Comparison of ENCODE assay signal across 17 cellular contexts in genomic region chr9:111514967-111515366, GRCh38. TPM values are rescaled to one million over a fixed set of nuclear protein-coding genes. Genes with fewer than 3 reads are reported as not detected.
DNase-seq lines count a peak whose midpoint lies in the region; ATAC-seq, FAIRE-seq and TF ChIP-seq lines count a peak whose summit lies in the region.
"Had no signal": no experiment of that assay in that cellular context is flagged by ENCODE, and none has a peak within 500 bp of the region (broad histone marks: within the 10 kb centered on the region; RNA-seq: fewer than 3 reads in every experiment).

No MANE protein-coding gene starts in this region.

- H3K14ac ChIP-seq in H1 (ENCODE audit: insufficient read length): no peak overlapping the region

- TF ChIP-seq CTCF in PC-3 (conservative IDR thresholded peaks at IDR 0.05; ENCODE audit: low read depth, low read length): no peak
- TF ChIP-seq CTCF in H1 (IDR thresholded peaks at IDR 0.05; ENCODE audit: control extremely low read depth in 1 of 3, insufficient read depth in 1 of 3, low read depth in 1 of 3, low read length in 3 of 3): no peak
- TF ChIP-seq CTCF in sigmoid colon (IDR thresholded peaks at IDR 0.05): no peak

- H3K23ac ChIP-seq in H1 (ENCODE audit: insufficient read length): no peak overlapping the region

- no peak overlapping the region; the same call in 1 of the 2 replicates for H2BK12ac ChIP-seq in H1 (ENCODE audit: low read depth, low read length)

- DNase-seq in activated CD4-positive, alpha-beta T cell treated with anti-CD3 and anti-CD28 coated beads for 36 hours: no peak
- no peak for DNase-seq in activated CD4-positive, alpha-beta T cell treated with anti-CD3 and anti-CD28 coated beads, Interleukin-2, amount 50 U/mL, for 1 hour
- peak; percentile 9 for DNase-seq in PC-3
- no peak for DNase-seq in H1 (ENCODE audit: low read depth in 1 of 2, low spot score in 2 of 2)
- no peak for DNase-seq in stimulated activated effector memory CD8-positive, alpha-beta T cell treated with anti-CD3 and anti-CD28 coated beads, Interleukin-12 subunit alpha, Interleukin-12 subunit beta, amount 100 ng/mL, for 72 hours (ENCODE audit: low spot score in 2 of 2)
- no peak for DNase-seq in sigmoid colon
- DNase-seq: Caco-2; CD8-positive, alpha-beta T cell; DND-41; GDM1; GOT3 had no signal

- H3K36me3 Mint-ChIP-seq in activated CD4-positive, alpha-beta T cell treated with anti-CD3 and anti-CD28 coated beads for 36 hours (ENCODE audit: low read depth): peaks cover 2% of the 10 kb centered on the region
- no peaks in the 10 kb centered on the region for H3K36me3 Mint-ChIP-seq in stimulated activated effector memory CD8-positive, alpha-beta T cell treated with anti-CD3 and anti-CD28 coated beads, Interleukin-12 subunit alpha, Interleukin-12 subunit beta, amount 100 ng/mL, for 72 hours
- H3K36me3 Mint-ChIP-seq: CD8-positive, alpha-beta T cell had no signal

- H2BK20ac ChIP-seq in H1 (ENCODE audit: low read length): no peak overlapping the region; the same call in 1 of the 2 replicates

- no peak overlapping the region for H3K4me2 ChIP-seq in PC-3 (ENCODE audit: low read length)
- H3K4me2 ChIP-seq in H1 (ENCODE audit: insufficient read depth in 1 of 2, low read depth in 2 of 2, low read length in 2 of 2): no peak overlapping the region

- H3K27ac Mint-ChIP-seq in activated CD4-positive, alpha-beta T cell treated with anti-CD3 and anti-CD28 coated beads for 36 hours: no peak overlapping the region
- H3K27ac Mint-ChIP-seq in stimulated activated effector memory CD8-positive, alpha-beta T cell treated with anti-CD3 and anti-CD28 coated beads, Interleukin-12 subunit alpha, Interleukin-12 subunit beta, amount 100 ng/mL, for 72 hours: no peak overlapping the region
- H3K27ac Mint-ChIP-seq: CD14-positive monocyte; CD8-positive, alpha-beta T cell had no signal

- H3K9me3 Mint-ChIP-seq in activated CD4-positive, alpha-beta T cell treated with anti-CD3 and anti-CD28 coated beads for 36 hours (ENCODE audit: low read depth): peaks cover 6% of the 10 kb centered on the region
- H3K9me3 Mint-ChIP-seq in stimulated activated effector memory CD8-positive, alpha-beta T cell treated with anti-CD3 and anti-CD28 coated beads, Interleukin-12 subunit alpha, Interleukin-12 subunit beta, amount 100 ng/mL, for 72 hours: peaks cover 3% of the 10 kb centered on the region

- POLR2A ChIA-PET in activated CD4-positive, alpha-beta T cell treated with anti-CD3 and anti-CD28 coated beads for 36 hours (lab: Charles Lee): no interaction called here
- POLR2A ChIA-PET in PC-3 (lab: Charles Lee; ENCODE audit: unreplicated experiment): no interaction called here
- POLR2A ChIA-PET in H1 (lab: Charles Lee; ENCODE audit: partially characterized antibody): no interaction called here

- no peak overlapping the region for H3K4me3 Mint-ChIP-seq in activated CD4-positive, alpha-beta T cell treated with anti-CD3 and anti-CD28 coated beads for 36 hours
- H3K4me3 Mint-ChIP-seq in stimulated activated effector memory CD8-positive, alpha-beta T cell treated with anti-CD3 and anti-CD28 coated beads, Interleukin-12 subunit alpha, Interleukin-12 subunit beta, amount 100 ng/mL, for 72 hours: no peak overlapping the region
- H3K4me3 Mint-ChIP-seq: CD14-positive monocyte; CD8-positive, alpha-beta T cell had no signal

- ATAC-seq in activated CD4-positive, alpha-beta T cell treated with anti-CD3 and anti-CD28 coated beads for 36 hours: peak; percentile 74
- no peak for ATAC-seq in PC-3
- peak; percentile 78 for ATAC-seq in stimulated activated effector memory CD8-positive, alpha-beta T cell treated with anti-CD3 and anti-CD28 coated beads, Interleukin-12 subunit alpha, Interleukin-12 subunit beta, amount 100 ng/mL, for 72 hours
- no peak for ATAC-seq in HG03045 (IDR thresholded peaks at IDR 0.05; ENCODE audit: unreplicated experiment)
- ATAC-seq: CD8-positive, alpha-beta T cell had no signal

- H3K27ac ChIP-seq in PC-3 (ENCODE audit: low read length) (no peak overlapping the region), H1 (ENCODE audit: low read depth, low read length) (no peak overlapping the region), sigmoid colon (no peak overlapping the region)

- no peak overlapping the region for H3K18ac ChIP-seq in H1 (ENCODE audit: extremely low read depth, low read length)

- H3K4me1 Mint-ChIP-seq in activated CD4-positive, alpha-beta T cell treated with anti-CD3 and anti-CD28 coated beads for 36 hours: peaks cover 2% of the 10 kb centered on the region
- peaks cover 4% of the 10 kb centered on the region for H3K4me1 Mint-ChIP-seq in stimulated activated effector memory CD8-positive, alpha-beta T cell treated with anti-CD3 and anti-CD28 coated beads, Interleukin-12 subunit alpha, Interleukin-12 subunit beta, amount 100 ng/mL, for 72 hours
- H3K4me1 Mint-ChIP-seq: CD14-positive monocyte had no signal

- H3K9me2 ChIP-seq in PC-3 (replicated peaks; ENCODE audit: low read length): no peaks in the 10 kb centered on the region

- H3K9me3 ChIP-seq in PC-3 (ENCODE audit: low read length) (no peaks in the 10 kb centered on the region), H1 (ENCODE audit: insufficient read depth in 2 of 2, low read depth in 1 of 2, low read length in 1 of 2) (peaks cover 4 to 14% of the 10 kb centered on the region in 2 experiments; a peak in 2 of 4 replicates), sigmoid colon (no peaks in the 10 kb centered on the region)
- H3K9me3 ChIP-seq: Caco-2, HAP-1 had no signal

- CTCF ChIA-PET in activated CD4-positive, alpha-beta T cell treated with anti-CD3 and anti-CD28 coated beads for 36 hours (lab: Charles Lee): no interaction called here
- CTCF ChIA-PET in PC-3 (lab: Charles Lee): no interaction called here
- CTCF ChIA-PET in H1 (lab: Charles Lee; ENCODE audit: partially characterized antibody): interaction anchor here (1.7 kb wide), 1 partner anchor 10 kb away, joined by 4 read pairs; the partner anchor contains the start of gene ZNF483

- no peaks in the 10 kb centered on the region for H4K20me1 ChIP-seq in PC-3 (ENCODE audit: low read length)
- no peaks in the 10 kb centered on the region for H4K20me1 ChIP-seq in H1 (replicated peaks in 1 of 2; ENCODE audit: control insufficient read depth in 1 of 2, insufficient read depth in 2 of 2, low read length in 2 of 2)

- BruUV-seq in PC-3 (replicated peaks; lab: Mats Ljungman, UMichigan): no TSS peak

- no peaks in the 10 kb centered on the region for H3K23me2 ChIP-seq in H1 (ENCODE audit: low read depth, low read length)

- H3K56ac ChIP-seq in H1 (replicated peaks; ENCODE audit: insufficient read length, low read depth, low read length): no peak overlapping the region

- no peaks in the 10 kb centered on the region for H3K4me1 ChIP-seq in PC-3 (ENCODE audit: insufficient read depth, low read length)
- H3K4me1 ChIP-seq in H1 (replicated peaks in 1 of 4; ENCODE audit: control insufficient read depth in 3 of 4, insufficient read depth in 4 of 4, low read length in 3 of 4): no peaks in the 10 kb centered on the region
- no peaks in the 10 kb centered on the region for H3K4me1 ChIP-seq in sigmoid colon
- H3K4me1 ChIP-seq: Caco-2 had no signal

- no peak overlapping the region for H3K9ac ChIP-seq in PC-3 (ENCODE audit: low read length)
- no peak overlapping the region for H3K9ac ChIP-seq in H1 (replicated peaks in 1 of 4; ENCODE audit: extremely low read depth in 1 of 4, low read depth in 3 of 4, low read length in 3 of 4)

- no peak overlapping the region for H3K4me3 ChIP-seq in PC-3 (ENCODE audit: low read length)
- no peak overlapping the region for H3K4me3 ChIP-seq in H1 (ENCODE audit: extremely low read depth in 1 of 4, insufficient read depth in 2 of 4, low read depth in 3 of 4, low read length in 4 of 4)
- no peak overlapping the region for H3K4me3 ChIP-seq in sigmoid colon
- H3K4me3 ChIP-seq: HAP-1 had no signal

- FAIRE-seq in H1 (lab: Jason Lieb, UNC): no peak
- FAIRE-seq: GM12892, GM19239, HTR-8/SVneo had no signal

- intact Hi-C loops in activated CD4-positive, alpha-beta T cell treated with anti-CD3 and anti-CD28 coated beads for 36 hours (cut with DNase I, micrococcal nuclease): no loop called here
- intact Hi-C loops in PC-3 (cut with micrococcal nuclease) (no loop called here), sigmoid colon (cut with DNase I) (no loop called here)

- H3K79me2 ChIP-seq in PC-3 (ENCODE audit: low read length): no peaks in the 10 kb centered on the region
- H3K79me2 ChIP-seq in H1 (ENCODE audit: control insufficient read depth in 1 of 2, insufficient read depth in 2 of 2, low read length in 2 of 2): no peaks in the 10 kb centered on the region

- H2AK5ac ChIP-seq in H1 (ENCODE audit: low read depth, low read length): no peak overlapping the region; the same call in 1 of the 2 replicates

- no peak overlapping the region for H2BK15ac ChIP-seq in H1 (ENCODE audit: low read length)

- no peak for TF ChIP-seq RAD21 in H1 (IDR thresholded peaks at IDR 0.05 in 1 of 2, conservative IDR thresholded peaks at IDR 0.05 in 1 of 2; ENCODE audit: low read depth in 2 of 2, low read length in 2 of 2)

- H3K27me3 ChIP-seq in PC-3 (ENCODE audit: low read length) (no peaks in the 10 kb centered on the region), H1 (replicated peaks in 1 of 4; ENCODE audit: control insufficient read depth in 3 of 4, extremely low read depth in 1 of 4, insufficient read depth in 3 of 4, low read length in 3 of 4) (no peaks in the 10 kb centered on the region), sigmoid colon (no peaks in the 10 kb centered on the region)

- no peaks in the 10 kb centered on the region for H3K27me3 Mint-ChIP-seq in activated CD4-positive, alpha-beta T cell treated with anti-CD3 and anti-CD28 coated beads for 36 hours

- no peak overlapping the region for H4K5ac ChIP-seq in H1 (ENCODE audit: insufficient read length, low read depth, low read length)

- no peak overlapping the region for H3K4ac ChIP-seq in H1 (replicated peaks; ENCODE audit: insufficient read length, low read depth, low read length)

- no peak for TF ChIP-seq POLR2A in H1 (IDR thresholded peaks at IDR 0.05; ENCODE audit: control extremely low read depth in 1 of 2, low read depth in 2 of 2, low read length in 2 of 2)
- no peak for TF ChIP-seq POLR2A in sigmoid colon (IDR thresholded peaks at IDR 0.05)

- TF ChIP-seq EP300 in H1 (IDR thresholded peaks at IDR 0.05; ENCODE audit: borderline replicate concordance in 1 of 2, low read depth in 2 of 2, low read length in 2 of 2) (no peak), sigmoid colon (IDR thresholded peaks at IDR 0.05) (no peak)

- no peaks in the 10 kb centered on the region for H3K79me1 ChIP-seq in H1 (ENCODE audit: low read depth, low read length)

- H4K91ac ChIP-seq in H1 (replicated peaks; ENCODE audit: insufficient read length, low read length): no peak overlapping the region

- peak overlapping the region; percentile 40; the same call in 1 of the 2 replicates for H2BK5ac ChIP-seq in H1 (ENCODE audit: low read depth, low read length)

- H3K36me3 ChIP-seq in PC-3 (ENCODE audit: low read depth, low read length) (no peaks in the 10 kb centered on the region), H1 (ENCODE audit: control insufficient read depth in 2 of 4, insufficient read depth in 4 of 4, low read length in 3 of 4) (0 out of 8 replicates have a peak, but pooled peaks cover 0 to 7% (median 0%) of the 10 kb centered on the region in 4 experiments), sigmoid colon (no peaks in the 10 kb centered on the region)
- H3K36me3 ChIP-seq: HAP-1 had no signal

- no peak overlapping the region for H2BK120ac ChIP-seq in H1 (replicated peaks; ENCODE audit: low read depth, low read length)

- H2AFZ ChIP-seq in PC-3 (ENCODE audit: low read length) (no peak overlapping the region), H1 (ENCODE audit: low read length) (no peak overlapping the region)

- H3F3A ChIP-seq in PC-3 (ENCODE audit: low read length, unreplicated experiment): no peaks in the 10 kb centered on the region

- no peak overlapping the region; the same call in 1 of the 2 replicates for H4K8ac ChIP-seq in H1 (ENCODE audit: extremely low read depth, insufficient read depth, low read length)

RNA-seq across cellular contexts. Expression of gene ZNF483, which starts 10.0 kb away (rescaled TPM):
- total RNA-seq in activated CD4-positive, alpha-beta T cell treated with anti-CD3 and anti-CD28 coated beads for 36 hours: 1 to 10 TPM; 2.5 to 3.0 TPM
- 3.0 and 3.9 TPM in 2 replicates for total RNA-seq in PC-3 (2014; rRNA removed)
- 82.0 and 83.8 TPM in 2 replicates for total RNA-seq in H1 (2021; fragmentation: NEBNext Ultra II Directional; extraction: Animal tissue kit (Norgen Biotek cat#: 25700))
- 3.2 and 4.8 TPM in 2 replicates for polyA plus RNA-seq in H1 (2011; rRNA removed)
- 7.0 TPM for polyA plus RNA-seq in H1 (2011; cell fraction: cytosol; rRNA removed)
- 7.8 TPM for polyA plus RNA-seq in H1 (2011; cell fraction: nucleus; rRNA removed)
- 6.5 to 13.6 TPM (median 7.9 TPM) in 4 replicates for polyA plus RNA-seq in H1 (2012, experiment 1 of 2)
- 0.64 TPM for polyA plus RNA-seq in H1 (2012, experiment 2 of 2)
- polyA plus RNA-seq in H1 (2013, experiment 1 of 2): 18.0 TPM
- 16.1 TPM for polyA plus RNA-seq in H1 (2013, experiment 2 of 2)
- polyA minus RNA-seq in H1 (2011; rRNA and poly(A)+ RNA removed): 154 and 238 TPM in 2 replicates
- 60.5 TPM for polyA minus RNA-seq in H1 (2011; cell fraction: cytosol; rRNA and poly(A)+ RNA removed)
- polyA minus RNA-seq in H1 (2011; cell fraction: nucleus; rRNA and poly(A)+ RNA removed): 112 TPM
- 10 to 100 TPM; 19.7 to 22.7 (median 21.3) TPM for total RNA-seq in sigmoid colon
- polyA plus RNA-seq in sigmoid colon: under 1 TPM in 2 of 3 donors, not detected in 1; 0.23 to 0.77 TPM
- total RNA-seq: Caco-2 had no signal
- polyA plus RNA-seq: CD14-positive monocyte had no signal

RNA-seq across cellular contexts. Expression of gene ECPAS, which starts 30.8 kb away (rescaled TPM):
- total RNA-seq in activated CD4-positive, alpha-beta T cell treated with anti-CD3 and anti-CD28 coated beads for 36 hours: 100 to 1,000 TPM in 1 of 2 experiments, 10 to 100 TPM in 1; 78.4 to 127 TPM
- total RNA-seq in PC-3 (2014; rRNA removed) (69.0 and 87.3 TPM in 2 replicates), sigmoid colon (10 to 100 TPM; 61.4 to 92.8 (median 75.0) TPM)
- 123 and 131 TPM in 2 replicates for total RNA-seq in H1 (2021; fragmentation: NEBNext Ultra II Directional; extraction: Animal tissue kit (Norgen Biotek cat#: 25700))
- polyA plus RNA-seq in H1 (2011; rRNA removed) (15.6 and 20.9 TPM in 2 replicates), sigmoid colon (10 to 100 TPM; 17.4 to 24.3 (median 19.9) TPM)
- polyA plus RNA-seq in H1 (2011; cell fraction: cytosol; rRNA removed): 30.4 TPM
- 53.8 TPM for polyA plus RNA-seq in H1 (2011; cell fraction: nucleus; rRNA removed)
- polyA plus RNA-seq in H1 (2012, experiment 1 of 2): 62.3 to 130 TPM (median 85.1 TPM) in 4 replicates
- 2.6 TPM for polyA plus RNA-seq in H1 (2012, experiment 2 of 2)
- polyA plus RNA-seq in H1 (2013, experiment 1 of 2): 70.8 TPM
- 66.6 TPM for polyA plus RNA-seq in H1 (2013, experiment 2 of 2)
- polyA minus RNA-seq in H1 (2011; rRNA and poly(A)+ RNA removed): 148 and 187 TPM in 2 replicates
- polyA minus RNA-seq in H1 (2011; cell fraction: cytosol; rRNA and poly(A)+ RNA removed): 82.2 TPM
- 106 TPM for polyA minus RNA-seq in H1 (2011; cell fraction: nucleus; rRNA and poly(A)+ RNA removed)

Comparison
In these comparisons a context has a peak if more than half of its experiments do, and no peak if none do; other contexts are left out.
1. ATAC-seq: peak in activated CD4-positive, alpha-beta T cell treated with anti-CD3 and anti-CD28 coated beads for 36 hours (single experiment) and stimulated activated effector memory CD8-positive, alpha-beta T cell treated with anti-CD3 and anti-CD28 coated beads, Interleukin-12 subunit alpha, Interleukin-12 subunit beta, amount 100 ng/mL, for 72 hours (single experiment); none in PC-3 (single experiment) and HG03045 (single experiment).